In genomic region chr22:44068422-44069191, GRCh38 we compare ENCODE assay signal across 1 cellular context.
TF ChIP-seq lines count a peak whose summit lies in the region.

No MANE protein-coding gene starts in this region.

TF ChIP-seq in GM12878, 131 proteins besides CTCF, POLR2A, EP300 and RAD21 (continued from another document and continues in another):
- TF ChIP-seq HSF1 (IDR thresholded peaks at IDR 0.05; ENCODE audit: low read depth, low read length), result no peak
- 0 out of 2 replicates have a peak, but pooled peaks have one; percentile 54 for TF ChIP-seq NKRF (conservative IDR thresholded peaks at IDR 0.05)
- TF ChIP-seq HDAC2 (IDR thresholded peaks at IDR 0.05), result no peak
- TF ChIP-seq SUZ12 (IDR thresholded peaks at IDR 0.05; ENCODE audit: unreplicated experiment), result no peak
- no peak for TF ChIP-seq STAT3 (IDR thresholded peaks at IDR 0.05; ENCODE audit: low read depth, low read length)
- peak in 1 of 2 experiments; percentile 26; a peak in 2 of 4 replicates for TF ChIP-seq ETV6 (conservative IDR thresholded peaks at IDR 0.05 in 1 of 2, IDR thresholded peaks at IDR 0.05 in 1 of 2; ENCODE audit: borderline replicate concordance in 1 of 2, low read depth in 1 of 2)
- no peak for TF ChIP-seq CUX1 (IDR thresholded peaks at IDR 0.05; ENCODE audit: insufficient replicate concordance, low read depth, low read length)
- no peak for TF ChIP-seq PML (IDR thresholded peaks at IDR 0.05; ENCODE audit: low read length)
- TF ChIP-seq CBFB (IDR thresholded peaks at IDR 0.05; ENCODE audit: low read depth), result no peak
- TF ChIP-seq REST (IDR thresholded peaks at IDR 0.05; ENCODE audit: low read depth, low read length), result no peak
- TF ChIP-seq IRF3 (IDR thresholded peaks at IDR 0.05), result no peak
- TF ChIP-seq MYC (IDR thresholded peaks at IDR 0.05; ENCODE audit: insufficient read depth, insufficient read length, insufficient replicate concordance, low read length, severe bottlenecking), result peak; percentile 68
- TF ChIP-seq BCL3 (IDR thresholded peaks at IDR 0.05; ENCODE audit: borderline replicate concordance, insufficient read depth, low read depth, low read length, poor library complexity, severe bottlenecking), result no peak
- no peak for TF ChIP-seq TAF1 (IDR thresholded peaks at IDR 0.05; ENCODE audit: borderline replicate concordance, low read depth, low read length)
- peak; percentile 64 to 75 for TF ChIP-seq IKZF2 (IDR thresholded peaks at IDR 0.05)
- TF ChIP-seq NFIC (IDR thresholded peaks at IDR 0.05; ENCODE audit: low read depth, low read length), result no peak
- no peak for TF ChIP-seq ZNF207 (IDR thresholded peaks at IDR 0.05; ENCODE audit: borderline replicate concordance)
- no peak for TF ChIP-seq FOXK2 (IDR thresholded peaks at IDR 0.05)
- peak; percentile 73; the same call in 1 of the 2 replicates for TF ChIP-seq MLLT1 (IDR thresholded peaks at IDR 0.05)
- TF ChIP-seq IRF5 (IDR thresholded peaks at IDR 0.05; ENCODE audit: borderline replicate concordance), result no peak
- TF ChIP-seq NR2F1 (conservative IDR thresholded peaks at IDR 0.05), result peak; percentile 91
- TF ChIP-seq MEF2A (IDR thresholded peaks at IDR 0.05; ENCODE audit: insufficient read depth, low read depth, low read length), result peak; percentile 64; the same call in 1 of the 2 replicates
- peak; percentile 57; the same call in 1 of the 2 replicates for TF ChIP-seq MAX (IDR thresholded peaks at IDR 0.05; ENCODE audit: low read depth, low read length)
- no peak for TF ChIP-seq CHD1 (IDR thresholded peaks at IDR 0.05; ENCODE audit: low read depth, low read length)
- no peak for TF ChIP-seq HCFC1 (IDR thresholded peaks at IDR 0.05; ENCODE audit: low read length)
- TF ChIP-seq ZNF622 (IDR thresholded peaks at IDR 0.05), result no peak
- TF ChIP-seq CBX5 (IDR thresholded peaks at IDR 0.05; ENCODE audit: low read depth), result no peak
- TF ChIP-seq EZH2 (IDR thresholded peaks at IDR 0.05; ENCODE audit: borderline replicate concordance, control insufficient read depth, low read depth, low read length), result no peak
- no peak for TF ChIP-seq LARP7 (IDR thresholded peaks at IDR 0.05)
- no peak for TF ChIP-seq KDM1A (IDR thresholded peaks at IDR 0.05; ENCODE audit: borderline replicate concordance)
- no peak; the same call in 1 of the 2 replicates for TF ChIP-seq FOXM1 (IDR thresholded peaks at IDR 0.05; ENCODE audit: low read depth, low read length)
- no peak for TF ChIP-seq KLF5 (IDR thresholded peaks at IDR 0.05; ENCODE audit: partially characterized antibody)
- 0 out of 2 replicates have a peak, but pooled peaks have one; percentile 50 for TF ChIP-seq RELB (IDR thresholded peaks at IDR 0.05; ENCODE audit: low read depth)
- TF ChIP-seq RCOR1 (conservative IDR thresholded peaks at IDR 0.05; ENCODE audit: low read depth, low read length), result no peak
